Comparison of ENCODE assay signal across 10 cellular contexts in genomic region chr10:61000769-61001730, GRCh38. TPM values are rescaled to one million over a fixed set of nuclear protein-coding genes. Genes with fewer than 3 reads are reported as not detected.
A peak's percentile ranks its signal among the peaks of the same experiment; 100 is the strongest.
DNase-seq lines count a peak whose midpoint lies in the region; ATAC-seq and TF ChIP-seq lines count a peak whose summit lies in the region.
"Had no signal": no experiment of that assay in that cellular context is flagged by ENCODE, and none has a peak within 500 bp of the region (broad histone marks: within the 10 kb centered on the region; RNA-seq: fewer than 3 reads in every experiment).

No MANE protein-coding gene starts in this region.

- H3K27ac Mint-ChIP-seq in natural killer cell, result no peak overlapping the region

- no peak overlapping the region for H3K27ac ChIP-seq in fibroblast of lung (ENCODE audit: insufficient read depth, low read length)

- H3K9me3 Mint-ChIP-seq in natural killer cell, result no peaks in the 10 kb centered on the region

- peak overlapping the region; percentile 30 to 74 (median 49) for H3K4me3 ChIP-seq in fibroblast of lung (replicated peaks in 1 of 4; ENCODE audit: control extremely low read depth in 1 of 4, insufficient read depth in 1 of 4, low read depth in 3 of 4, low read length in 4 of 4)

- peak overlapping the region; percentile 67 for H2AFZ ChIP-seq in fibroblast of lung (ENCODE audit: low read length)

- peak overlapping the region; percentile 73 for H3K4me2 ChIP-seq in fibroblast of lung (ENCODE audit: extremely low read depth, insufficient read depth, low read length)

- no peaks in the 10 kb centered on the region for H3K27me3 ChIP-seq in fibroblast of lung (ENCODE audit: control insufficient read depth, insufficient read depth, low read length)

- H3K36me3 ChIP-seq in fibroblast of lung (ENCODE audit: control insufficient read depth, insufficient read depth, low read length), result no peaks in the 10 kb centered on the region

- TF ChIP-seq CTCF in fibroblast of lung (conservative IDR thresholded peaks at IDR 0.05 in 1 of 2, IDR thresholded peaks at IDR 0.05 in 1 of 2; ENCODE audit: low read depth in 1 of 2, low read length in 2 of 2) (no peak), natural killer cell (IDR thresholded peaks at IDR 0.05) (no peak)

- H3K4me1 Mint-ChIP-seq in natural killer cell, result no peaks in the 10 kb centered on the region

- H3K27me3 Mint-ChIP-seq in natural killer cell (ENCODE audit: low read depth in 2 of 2), result peaks cover 29 to 48% of the 10 kb centered on the region in 2 donors

- ATAC-seq in natural killer cell (peak in 1 of 3 donors; percentile 32), GM18858 (IDR thresholded peaks at IDR 0.05; ENCODE audit: unreplicated experiment) (no peak), GM18867 (IDR thresholded peaks at IDR 0.05; ENCODE audit: unreplicated experiment) (no peak)

- peak overlapping the region; percentile 61 for H3K4me3 Mint-ChIP-seq in natural killer cell

- no peak overlapping the region for H3K9ac ChIP-seq in fibroblast of lung (ENCODE audit: insufficient read depth, low read length)

- H3K4me1 ChIP-seq in fibroblast of lung (ENCODE audit: control insufficient read depth, extremely low read depth, insufficient read depth, low read length), result no peaks in the 10 kb centered on the region

- peak; percentile 23 to 50 for DNase-seq in NCI-H524 (lab: John Stamatoyannopoulos, UW)
- no peak for DNase-seq in NCI-H524 treated with DMSO at 0.1 percent for 48 hours (lab: John Stamatoyannopoulos, UW)
- peak; percentile 88 for DNase-seq in SK-N-DZ (ENCODE audit: low spot score)
- peak; percentile 16 to 51 for DNase-seq in fibroblast of lung (ENCODE audit: low read depth in 2 of 2)
- no peak for DNase-seq in natural killer cell
- no peak for DNase-seq in activated CD4-positive, CD25-positive, alpha-beta regulatory T cell treated with anti-CD3 and anti-CD28 coated beads, Interleukin-2, amount 50 U/mL, for 72 hours
- DNase-seq: DND-41 had no signal

- no peaks in the 10 kb centered on the region for H4K20me1 ChIP-seq in fibroblast of lung (ENCODE audit: control insufficient read depth, extremely low read depth, insufficient read depth, low read length)

- no peaks in the 10 kb centered on the region for H3K36me3 Mint-ChIP-seq in natural killer cell

- no peaks in the 10 kb centered on the region for H3K9me3 ChIP-seq in fibroblast of lung (ENCODE audit: control insufficient read depth, insufficient read depth, low read depth, low read length)

- no peaks in the 10 kb centered on the region for H3K79me2 ChIP-seq in fibroblast of lung (ENCODE audit: control insufficient read depth, insufficient read depth, low read length)

- intact Hi-C loops in natural killer cell (cut with micrococcal nuclease), result no loop called here

RNA-seq across cellular contexts. Expression of gene RHOBTB1, which starts 57.1 kb away (rescaled TPM):
- polyA plus RNA-seq in SK-N-DZ (2014; cell fraction: cytosol; rRNA removed), result 41.8 and 48.5 TPM in 2 replicates
- 66.6 and 67.1 TPM in 2 replicates for polyA plus RNA-seq in SK-N-DZ (2014; cell fraction: nucleus; rRNA removed)
- total RNA-seq in fibroblast of lung (19.8 TPM in 2 replicates), natural killer cell (1 to 10 TPM in 2 of 3 donors, under 1 TPM in 1; 0.97 to 1.9 (median 1.1) TPM)
- polyA plus RNA-seq in fibroblast of lung, result 14.9 and 42.6 TPM in 2 replicates
- 9.3 and 25.8 TPM in 2 replicates for polyA plus RNA-seq in fibroblast of lung (2012)
- 5.1 and 8.7 TPM in 2 replicates for polyA minus RNA-seq in fibroblast of lung (ENCODE audit: low replicate concordance)
- total RNA-seq: T-helper 2 cell treated with Interferon-gamma antibody and Interleukin-4, amounts not matched to agents 100 ng/mL and 5 ng/mL, for 36 hours had no signal

Comparison
In these comparisons a context has a peak if more than half of its experiments do, and no peak if none do; other contexts are left out.
1. DNase-seq: peak in NCI-H524 (2 of 2), SK-N-DZ (single experiment) and fibroblast of lung (2 of 2); none in NCI-H524 treated with DMSO at 0.1 percent for 48 hours (single experiment), natural killer cell (single experiment) and activated CD4-positive, CD25-positive, alpha-beta regulatory T cell treated with anti-CD3 and anti-CD28 coated beads, Interleukin-2, amount 50 U/mL, for 72 hours (single experiment).